Comparison of ENCODE assay signal across 27 cellular contexts in genomic region chr7:158663428-158663741, GRCh38. TPM values are rescaled to one million over a fixed set of nuclear protein-coding genes. Genes with fewer than 3 reads are reported as not detected.
DNase-seq lines count a peak whose midpoint lies in the region; ATAC-seq and TF ChIP-seq lines count a peak whose summit lies in the region.
"Had no signal": no experiment of that assay in that cellular context is flagged by ENCODE, and none has a peak within 500 bp of the region (broad histone marks: within the 10 kb centered on the region; RNA-seq: fewer than 3 reads in every experiment).

No MANE protein-coding gene starts in this region.

- H3K4me1 Mint-ChIP-seq in activated CD4-positive, alpha-beta T cell treated with anti-CD3 and anti-CD28 coated beads, Interleukin-2, amount 10 ng/mL, durations not matched to agents 24 days and 14 days = peaks cover 9% of the 10 kb centered on the region
- peaks cover 11% of the 10 kb centered on the region for H3K4me1 Mint-ChIP-seq in CD4-positive, alpha-beta T cell (ENCODE audit: low read depth)
- H3K4me1 Mint-ChIP-seq: nephron progenitor cell had no signal

- H3K36me3 ChIP-seq in SJSA1 (peaks cover 80% of the 10 kb centered on the region), mucosa of stomach (ENCODE audit: control insufficient read depth, insufficient read depth, low read length) (no peaks in the 10 kb centered on the region)

- no peak overlapping the region for H3K27ac ChIP-seq in CD4-positive, alpha-beta T cell (ENCODE audit: low read depth, low read length)
- peak overlapping the region; percentile 42 for H3K27ac ChIP-seq in SJSA1
- H3K27ac ChIP-seq: brain microvascular endothelial cell, C4-2B, epithelial cell of prostate had no signal

- no peak overlapping the region for H3K4me3 ChIP-seq in SJSA1
- no peak overlapping the region for H3K4me3 ChIP-seq in mucosa of stomach (ENCODE audit: low read length)
- H3K4me3 ChIP-seq: skin epidermis had no signal

- TF ChIP-seq CTCF in CD4-positive, alpha-beta T cell (IDR thresholded peaks at IDR 0.05) = no peak

- H3K36me3 Mint-ChIP-seq in activated CD4-positive, alpha-beta T cell treated with anti-CD3 and anti-CD28 coated beads, Interleukin-2, amount 10 ng/mL, durations not matched to agents 24 days and 14 days (ENCODE audit: low read depth) = peaks cover 43% of the 10 kb centered on the region
- H3K36me3 Mint-ChIP-seq in CD4-positive, alpha-beta T cell (ENCODE audit: low read depth) = peaks cover 21% of the 10 kb centered on the region

- no peaks in the 10 kb centered on the region for H3K9me3 ChIP-seq in CD4-positive, alpha-beta T cell (ENCODE audit: control insufficient read depth, low read length)
- H3K9me3 ChIP-seq in SJSA1 (replicated peaks) (no peaks in the 10 kb centered on the region), mucosa of stomach (ENCODE audit: control insufficient read depth, low read length) (no peaks in the 10 kb centered on the region)

- H3K9me3 Mint-ChIP-seq in activated CD4-positive, alpha-beta T cell treated with anti-CD3 and anti-CD28 coated beads, Interleukin-2, amount 10 ng/mL, durations not matched to agents 24 days and 14 days = no peaks in the 10 kb centered on the region
- H3K9me3 Mint-ChIP-seq in CD4-positive, alpha-beta T cell = no peaks in the 10 kb centered on the region
- H3K9me3 Mint-ChIP-seq: dendritic cell treated with granulocyte-macrophage colony-stimulating factor and Interleukin-4, amounts not matched to agents 40 ng/mL and 50 ng/mL, for 4 days; H9; nephron progenitor cell had no signal

- CTCF ChIA-PET in CD4-positive, alpha-beta T cell (lab: Charles Lee) = no interaction called here

- no peaks in the 10 kb centered on the region for H3K27me3 ChIP-seq in CD4-positive, alpha-beta T cell (ENCODE audit: control insufficient read depth, insufficient read depth, low read length)
- H3K27me3 ChIP-seq in SJSA1 (replicated peaks) (no peaks in the 10 kb centered on the region), mucosa of stomach (ENCODE audit: control insufficient read depth, insufficient read depth, low read length) (no peaks in the 10 kb centered on the region)
- H3K27me3 ChIP-seq: brain microvascular endothelial cell had no signal

- H3K27ac Mint-ChIP-seq in activated CD4-positive, alpha-beta T cell treated with anti-CD3 and anti-CD28 coated beads, Interleukin-2, amount 10 ng/mL, durations not matched to agents 24 days and 14 days = peak overlapping the region; percentile 34
- H3K27ac Mint-ChIP-seq in CD4-positive, alpha-beta T cell = peak overlapping the region; percentile 35
- H3K27ac Mint-ChIP-seq: dendritic cell treated with granulocyte-macrophage colony-stimulating factor and Interleukin-4, amounts not matched to agents 40 ng/mL and 50 ng/mL, for 4 days; H9; progenitor cell of endocrine pancreas had no signal

- H3K4me1 ChIP-seq in SJSA1 (replicated peaks) = peaks cover 34% of the 10 kb centered on the region
- peaks cover 5% of the 10 kb centered on the region for H3K4me1 ChIP-seq in mucosa of stomach (ENCODE audit: control insufficient read depth, insufficient read depth, low read length)

- H3K9ac ChIP-seq in mucosa of stomach (ENCODE audit: low read length) = peak overlapping the region; percentile 58

- no peak overlapping the region for H3K4me3 Mint-ChIP-seq in activated CD4-positive, alpha-beta T cell treated with anti-CD3 and anti-CD28 coated beads, Interleukin-2, amount 10 ng/mL, durations not matched to agents 24 days and 14 days
- peak overlapping the region; percentile 60 for H3K4me3 Mint-ChIP-seq in CD4-positive, alpha-beta T cell
- H3K4me3 Mint-ChIP-seq: dendritic cell treated with granulocyte-macrophage colony-stimulating factor and Interleukin-4, amounts not matched to agents 40 ng/mL and 50 ng/mL, for 4 days; H9; nephron progenitor cell had no signal

- intact Hi-C loops in activated CD4-positive, alpha-beta T cell treated with anti-CD3 and anti-CD28 coated beads, Interleukin-2, amount 10 ng/mL, durations not matched to agents 24 days and 14 days (cut with micrococcal nuclease) = no loop called here
- intact Hi-C loops in CD4-positive, alpha-beta T cell (cut with DNase I, micrococcal nuclease) = no loop called here

- DNase-seq in activated CD4-positive, alpha-beta T cell treated with anti-CD3 and anti-CD28 coated beads, Interleukin-2, amount 10 ng/mL, durations not matched to agents 24 days and 14 days = no peak
- DNase-seq in activated CD4-positive, alpha-beta T cell treated with anti-CD3 and anti-CD28 coated beads for 1 hour = no peak
- no peak for DNase-seq in CD4-positive, alpha-beta T cell
- DNase-seq in SJSA1 (ENCODE audit: low read depth in 1 of 2, low spot score in 2 of 2) (no peak), islet precursor cell (no peak)
- DNase-seq: ACHN; brain microvascular endothelial cell; foreskin melanocyte; H9; kidney glomerular epithelial cell; mesenchymal stem cell; NCI-H1417; NCI-H2171 treated with DMSO at 0.1 percent for 48 hours; NCI-H69; nephron progenitor cell; OCI-M1; SIG-M5; stimulated activated CD4-positive, alpha-beta T cell treated with anti-CD3 and anti-CD28 coated beads, Interleukin-2, amount 100 ng/mL, for 48 hours; T-helper 9 cell had no signal

- ATAC-seq in CD4-positive, alpha-beta T cell (ENCODE audit: poor library complexity) = no peak
- ATAC-seq in GM18907 (IDR thresholded peaks at IDR 0.05; ENCODE audit: unreplicated experiment) = no peak
- no peak for ATAC-seq in GM21526 (IDR thresholded peaks at IDR 0.05; ENCODE audit: low FRiP score, unreplicated experiment)

- POLR2A ChIA-PET in CD4-positive, alpha-beta T cell (lab: Charles Lee) = no interaction called here

- H3K27me3 Mint-ChIP-seq in activated CD4-positive, alpha-beta T cell treated with anti-CD3 and anti-CD28 coated beads, Interleukin-2, amount 10 ng/mL, durations not matched to agents 24 days and 14 days = no peaks in the 10 kb centered on the region
- no peaks in the 10 kb centered on the region for H3K27me3 Mint-ChIP-seq in CD4-positive, alpha-beta T cell
- H3K27me3 Mint-ChIP-seq: dendritic cell treated with granulocyte-macrophage colony-stimulating factor and Interleukin-4, amounts not matched to agents 40 ng/mL and 50 ng/mL, for 4 days; progenitor cell of endocrine pancreas had no signal

RNA-seq across cellular contexts. Expression of gene NCAPG2, which starts 41.2 kb away (rescaled TPM):
- 94.6 and 96.3 TPM in 2 replicates for total RNA-seq in activated CD4-positive, alpha-beta T cell treated with anti-CD3 and anti-CD28 coated beads, Interleukin-2, amount 10 ng/mL, durations not matched to agents 24 days and 14 days
- total RNA-seq in CD4-positive, alpha-beta T cell = 10 to 100 TPM in 1 of 2 experiments, 1 to 10 TPM in 1; 9.9 to 11.8 TPM
- total RNA-seq in SJSA1 (2014; rRNA removed; shearing (Covaris generic)) = 54.5 and 61.4 TPM in 2 replicates
